ENCODE assay signal across 10 cellular contexts in the genomic region with DNA sequence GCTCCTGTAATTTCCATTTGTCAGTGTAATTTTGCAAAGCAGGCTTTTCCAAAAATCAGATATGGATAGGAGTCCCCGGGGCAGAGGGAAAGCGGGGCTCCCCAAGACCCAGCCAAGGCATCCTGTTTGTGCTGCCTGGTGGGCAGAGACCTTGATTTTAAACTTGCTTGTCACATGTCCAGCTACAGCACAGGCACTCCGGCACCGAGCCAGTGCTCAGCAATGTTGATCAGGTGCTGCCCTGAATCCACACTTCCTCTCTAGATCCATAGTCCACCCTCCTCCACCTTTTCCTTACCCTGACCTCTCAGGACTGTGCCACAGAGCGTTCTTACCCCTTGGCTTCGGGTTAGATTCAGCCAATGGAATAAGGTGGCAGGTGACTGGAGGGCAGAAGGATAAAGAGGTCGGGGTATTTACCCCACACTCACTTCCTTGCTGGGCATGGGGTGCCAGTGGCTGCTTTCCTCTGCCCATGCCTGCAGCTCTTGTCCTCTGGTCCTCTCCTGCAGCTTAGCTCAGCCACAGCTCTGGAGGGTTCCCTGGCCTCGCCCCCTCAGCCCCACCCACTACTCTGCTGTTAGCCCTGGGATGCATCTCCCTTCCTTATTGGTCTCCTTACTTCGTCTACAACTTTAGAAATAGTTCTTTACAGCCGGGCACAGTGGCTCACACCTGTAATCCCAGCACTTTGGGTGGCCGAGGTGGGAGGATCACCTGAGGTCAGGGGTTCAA.
DNase-seq lines count a peak whose midpoint lies in the region; ATAC-seq and TF ChIP-seq lines count a peak whose summit lies in the region.
"Had no signal": no experiment of that assay in that cellular context is flagged by ENCODE, and none has a peak within 500 bp of the region (broad histone marks: within the 10 kb centered on the region; RNA-seq: fewer than 3 reads in every experiment).

No MANE protein-coding gene starts in this region.

- peaks cover 31% of the 10 kb centered on the region for H3K4me1 Mint-ChIP-seq in MCF 10A (ENCODE audit: insufficient read depth, unreplicated experiment)
- peaks cover 14 to 38% (median 20%) of the 10 kb centered on the region in 4 donors for H3K4me1 Mint-ChIP-seq in CD4-positive, alpha-beta memory T cell

- H3K36me3 Mint-ChIP-seq in MCF 10A (ENCODE audit: insufficient read depth, unreplicated experiment), result no peaks in the 10 kb centered on the region
- no peaks in the 10 kb centered on the region for H3K36me3 Mint-ChIP-seq in CD4-positive, alpha-beta memory T cell

- no peaks in the 10 kb centered on the region for H3K9me3 ChIP-seq in KOPT-K1 (ENCODE audit: insufficient read depth, low read length, poor library complexity, severe bottlenecking)
- no peaks in the 10 kb centered on the region for H3K9me3 ChIP-seq in lower lobe of right lung
- H3K9me3 ChIP-seq in CD4-positive, alpha-beta memory T cell (ENCODE audit: control insufficient read depth in 1 of 2, low read length in 2 of 2), result no peaks in the 10 kb centered on the region

- POLR2A ChIA-PET in MCF 10A (lab: Yijun Ruan, JAX), result interaction anchor here (0.7 to 3.9 kb wide), 10 partner anchors 8 to 120 kb away, joined by 3 to 35 read pairs (median 5); no protein-coding TSS in a partner anchor
- POLR2A ChIA-PET in CD4-positive, alpha-beta memory T cell (lab: Charles Lee; ENCODE audit: partially characterized antibody), result interaction anchor here (1.2 to 2.9 kb wide), 9 partner anchors 7 to 122 kb away, joined by 3 to 20 read pairs (median 8); no protein-coding TSS in a partner anchor

- peaks cover 47% of the 10 kb centered on the region for H3K4me1 ChIP-seq in lower lobe of right lung
- peaks cover 24% of the 10 kb centered on the region for H3K4me1 ChIP-seq in CD4-positive, alpha-beta memory T cell (ENCODE audit: insufficient read depth, low read length)

- no TSS peak for BruUV-seq in MCF 10A (replicated peaks; lab: Mats Ljungman, UMichigan)

- H3K27me3 Mint-ChIP-seq in MCF 10A (ENCODE audit: insufficient read depth, unreplicated experiment), result no peaks in the 10 kb centered on the region
- no peaks in the 10 kb centered on the region for H3K27me3 Mint-ChIP-seq in CD4-positive, alpha-beta memory T cell
- H3K27me3 Mint-ChIP-seq: central memory CD8-positive, alpha-beta T cell had no signal

- H3K4me3 ChIP-seq in lower lobe of right lung, result no peak overlapping the region
- H3K4me3 ChIP-seq in CD4-positive, alpha-beta memory T cell (ENCODE audit: low read length in 2 of 2), result no peak overlapping the region

- intact Hi-C loops in MCF 10A (cut with micrococcal nuclease) (no loop called here), lower lobe of right lung (cut with DNase I) (no loop called here)
- intact Hi-C loops in CD4-positive, alpha-beta memory T cell (cut with micrococcal nuclease), result no loop called here

- no peak for DNase-seq in MCF 10A (ENCODE audit: unreplicated experiment)
- peak; percentile 59 for DNase-seq in lower lobe of right lung
- DNase-seq in substantia nigra (lab: John Stamatoyannopoulos, UW), result no peak
- DNase-seq in SHP77 treated with DMSO at 0.1 percent for 48 hours (lab: John Stamatoyannopoulos, UW), result no peak
- DNase-seq in medulla oblongata (ENCODE audit: extremely low spot score), result no peak
- DNase-seq in CD4-positive, alpha-beta memory T cell, result no peak
- no peak for DNase-seq in SKM-1 (lab: John Stamatoyannopoulos, UW; ENCODE audit: unreplicated experiment)
- DNase-seq: activated CD4-positive, alpha-beta T cell treated with anti-CD3 and anti-CD28 coated beads for 4 hours had no signal

- no peak overlapping the region for H3K4me3 Mint-ChIP-seq in MCF 10A (ENCODE audit: unreplicated experiment)
- peak overlapping the region in 1 of 8 donors; percentile 51 for H3K4me3 Mint-ChIP-seq in CD4-positive, alpha-beta memory T cell

- H3K36me3 ChIP-seq in KOPT-K1 (ENCODE audit: insufficient read depth, low read length) (no peaks in the 10 kb centered on the region), lower lobe of right lung (no peaks in the 10 kb centered on the region)
- no peaks in the 10 kb centered on the region for H3K36me3 ChIP-seq in CD4-positive, alpha-beta memory T cell (ENCODE audit: insufficient read depth, low read length)

- TF ChIP-seq CTCF in MCF 10A (IDR thresholded peaks at IDR 0.05; ENCODE audit: unreplicated experiment) (no peak), lower lobe of right lung (IDR thresholded peaks at IDR 0.05) (no peak)

- CTCF ChIA-PET in MCF 10A (lab: Yijun Ruan, JAX), result interaction anchor here (0.7 to 2.6 kb wide), 13 partner anchors 12 to 195 kb away, joined by 3 to 12 read pairs (median 6); partner anchors contain the start of gene IRF2BPL
- CTCF ChIA-PET in CD4-positive, alpha-beta memory T cell (lab: Charles Lee; ENCODE audit: partially characterized antibody), result interaction anchor here (0.9 to 6.8 kb wide), 15 partner anchors 17 to 121 kb away, joined by 3 to 50 read pairs (median 6); partner anchors contain the start of gene IRF2BPL

- peak in 1 of 2 donors; percentile 5 for ATAC-seq in lower lobe of right lung

- no peaks in the 10 kb centered on the region for H3K9me3 Mint-ChIP-seq in MCF 10A (ENCODE audit: unreplicated experiment)
- H3K9me3 Mint-ChIP-seq in CD4-positive, alpha-beta memory T cell, result no peaks in the 10 kb centered on the region
- H3K9me3 Mint-ChIP-seq: central memory CD8-positive, alpha-beta T cell had no signal

- peak overlapping the region; percentile 94 for H3K27ac Mint-ChIP-seq in MCF 10A (ENCODE audit: low read depth, unreplicated experiment)
- H3K27ac Mint-ChIP-seq in CD4-positive, alpha-beta memory T cell, result peak overlapping the region in 3 of 7 donors; percentile 6 to 52 (median 48)

- H3K27ac ChIP-seq in KOPT-K1 (ENCODE audit: low read depth, low read length, poor library complexity, severe bottlenecking), result peak overlapping the region; percentile 75
- H3K27ac ChIP-seq in lower lobe of right lung, result peak overlapping the region; percentile 84
- H3K27ac ChIP-seq in substantia nigra (ENCODE audit: low read depth, low read length, poor library complexity, severe bottlenecking), result peak overlapping the region; percentile 84
- H3K27ac ChIP-seq in CD4-positive, alpha-beta memory T cell (ENCODE audit: low read depth, low read length), result no peak overlapping the region

- H3K27me3 ChIP-seq in lower lobe of right lung (ENCODE audit: low read depth), result no peaks in the 10 kb centered on the region
- H3K27me3 ChIP-seq in CD4-positive, alpha-beta memory T cell (ENCODE audit: insufficient read depth, low read length), result no peaks in the 10 kb centered on the region
